ENCODE assay signal across 19 cellular contexts in the genomic region with DNA sequence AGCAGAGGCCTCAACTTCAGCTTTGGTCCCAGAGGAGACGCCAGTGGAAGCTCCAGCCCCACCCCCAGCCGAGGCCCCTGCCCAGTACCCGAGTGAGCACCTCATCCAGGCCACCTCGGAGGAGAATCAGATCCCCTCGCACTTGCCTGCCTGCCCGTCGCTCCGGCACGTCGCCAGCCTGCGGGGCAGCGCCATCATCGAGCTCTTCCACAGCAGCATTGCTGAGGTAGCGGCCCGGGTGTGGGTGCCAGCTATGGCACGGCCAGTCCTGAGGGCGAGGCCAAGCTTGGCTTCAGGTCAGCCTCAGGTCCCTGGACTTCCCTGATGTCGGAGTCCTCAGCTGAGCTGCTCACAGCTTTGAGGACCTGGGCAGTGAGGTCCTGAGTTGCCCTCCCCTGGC. TPM values are rescaled to one million over a fixed set of nuclear protein-coding genes. Genes with fewer than 3 reads are reported as not detected.
DNase-seq lines count a peak whose midpoint lies in the region; ATAC-seq and TF ChIP-seq lines count a peak whose summit lies in the region.
"Had no signal": no experiment of that assay in that cellular context is flagged by ENCODE, and none has a peak within 500 bp of the region (broad histone marks: within the 10 kb centered on the region; RNA-seq: fewer than 3 reads in every experiment).

No MANE protein-coding gene starts in this region.

- H3K36me3 ChIP-seq in left ventricle myocardium inferior (peaks cover 83% of the 10 kb centered on the region), right atrium auricular region (peaks cover 77% of the 10 kb centered on the region), esophagus squamous epithelium (peaks cover 51 to 91% (median 66%) of the 10 kb centered on the region in 3 donors), neuronal stem cell (replicated peaks in 1 of 2; ENCODE audit: control insufficient read depth in 2 of 2, insufficient read depth in 2 of 2, low read length in 2 of 2) (peaks cover 73 to 92% of the 10 kb centered on the region in 2 donors), upper lobe of right lung (peaks cover 75% of the 10 kb centered on the region)

- no peaks in the 10 kb centered on the region for H3K9me3 ChIP-seq in left ventricle myocardium inferior (replicated peaks)
- H3K9me3 ChIP-seq in right atrium auricular region: no peaks in the 10 kb centered on the region
- H3K9me3 ChIP-seq in esophagus squamous epithelium: no peaks in the 10 kb centered on the region
- no peaks in the 10 kb centered on the region for H3K9me3 ChIP-seq in neuronal stem cell (replicated peaks in 1 of 2; ENCODE audit: control insufficient read depth in 2 of 2, insufficient read depth in 1 of 2, low read depth in 1 of 2, low read length in 2 of 2)
- H3K9me3 ChIP-seq in upper lobe of right lung: no peaks in the 10 kb centered on the region
- H3K9me3 ChIP-seq in T-helper 17 cell (ENCODE audit: control insufficient read depth, low read length, poor library complexity, severe bottlenecking): no peaks in the 10 kb centered on the region

- peak overlapping the region; percentile 68 for H3K23ac ChIP-seq in neuronal stem cell (ENCODE audit: low read depth, low read length, poor library complexity)

- ATAC-seq in upper lobe of right lung (no peak), HG02885 (IDR thresholded peaks at IDR 0.05; ENCODE audit: poor library complexity, unreplicated experiment) (no peak), T-helper 17 cell (no peak)
- ATAC-seq: CD8-positive, alpha-beta T cell; GM12878; K562; Panc1 had no signal

- no peak overlapping the region for H4K8ac ChIP-seq in neuronal stem cell (ENCODE audit: low read depth, low read length)

- H4K91ac ChIP-seq in neuronal stem cell (ENCODE audit: low read depth, low read length, poor library complexity): no peak overlapping the region

- H3K4me3 ChIP-seq in left ventricle myocardium inferior: no peak overlapping the region
- no peak overlapping the region for H3K4me3 ChIP-seq in right atrium auricular region
- H3K4me3 ChIP-seq in esophagus squamous epithelium: no peak overlapping the region
- no peak overlapping the region for H3K4me3 ChIP-seq in neuronal stem cell (ENCODE audit: low read length in 2 of 2)
- H3K4me3 ChIP-seq in upper lobe of right lung: no peak overlapping the region
- H3K4me3 ChIP-seq: GM12878, K562 had no signal

- H3K27me3 Mint-ChIP-seq in T-helper 17 cell: no peaks in the 10 kb centered on the region

- H3K27me3 ChIP-seq in left ventricle myocardium inferior (ENCODE audit: low read depth) (no peaks in the 10 kb centered on the region), right atrium auricular region (no peaks in the 10 kb centered on the region), esophagus squamous epithelium (no peaks in the 10 kb centered on the region), neuronal stem cell (ENCODE audit: control insufficient read depth in 3 of 3, insufficient read depth in 3 of 3, low read depth in 1 of 3, low read length in 3 of 3) (no peaks in the 10 kb centered on the region), upper lobe of right lung (no peaks in the 10 kb centered on the region)

- H3K27ac ChIP-seq in left ventricle myocardium inferior (replicated peaks): peak overlapping the region; percentile 82
- no peak overlapping the region for H3K27ac ChIP-seq in right atrium auricular region
- peak overlapping the region in 3 of 4 donors; percentile 11 to 81 (median 72) for H3K27ac ChIP-seq in esophagus squamous epithelium
- H3K27ac ChIP-seq in neuronal stem cell (replicated peaks; ENCODE audit: low read length): no peak overlapping the region
- H3K27ac ChIP-seq in upper lobe of right lung: peak overlapping the region; percentile 76

- WGBS in esophagus squamous epithelium, 2 donors: 80 to 92% methylated on average over 1 to 5 of the region's 18 CpGs
- no CpG with 5 or more reads among the region's 18 CpGs for WGBS in neuronal stem cell (ENCODE audit: extremely low coverage in 2 of 2, insufficient read length in 2 of 2, insufficient replicate concordance in 1 of 2), 2 donors

- no peak overlapping the region for H2AK5ac ChIP-seq in neuronal stem cell (ENCODE audit: low read depth, low read length)

- H3K9ac ChIP-seq in neuronal stem cell (ENCODE audit: low read depth, low read length, poor library complexity): peak overlapping the region; percentile 32

- H3K36me3 Mint-ChIP-seq in T-helper 17 cell (ENCODE audit: low read depth): peaks cover 2% of the 10 kb centered on the region

- H3K4ac ChIP-seq in neuronal stem cell (ENCODE audit: low read length): no peak overlapping the region

- no peak overlapping the region for H2AFZ ChIP-seq in neuronal stem cell (ENCODE audit: low read length)

- H3K4me3 Mint-ChIP-seq in T-helper 17 cell: no peak overlapping the region
- H3K4me3 Mint-ChIP-seq: CD8-positive, alpha-beta T cell had no signal

- no peak overlapping the region for H3K14ac ChIP-seq in neuronal stem cell (ENCODE audit: low read length)

- no peak overlapping the region for H2BK12ac ChIP-seq in neuronal stem cell (ENCODE audit: low read length)

- TF ChIP-seq CTCF in left ventricle myocardium inferior (IDR thresholded peaks at IDR 0.05; ENCODE audit: borderline replicate concordance) (no peak), right atrium auricular region (IDR thresholded peaks at IDR 0.05) (no peak), esophagus squamous epithelium (IDR thresholded peaks at IDR 0.05) (no peak), upper lobe of right lung (IDR thresholded peaks at IDR 0.05) (no peak)

- DNase-seq in left ventricle myocardium inferior: no peak
- no peak for DNase-seq in right atrium auricular region (ENCODE audit: low spot score)
- DNase-seq in esophagus squamous epithelium (lab: John Stamatoyannopoulos, UW): no peak
- no peak for DNase-seq in neuronal stem cell (ENCODE audit: low spot score)
- no peak for DNase-seq in upper lobe of right lung
- no peak for DNase-seq in effector CD4-positive, alpha-beta T cell
- no peak for DNase-seq in T-helper 17 cell
- DNase-seq: CD8-positive, alpha-beta T cell; DMS53; EL; GOT3; NCI-H1105; NCI-H2081; NCI-H446 treated with DMSO at 0.1 percent for 48 hours had no signal

- no peak overlapping the region for H3K4me2 ChIP-seq in neuronal stem cell (ENCODE audit: insufficient read depth, low read length, poor library complexity, severe bottlenecking)

- no peak overlapping the region for H2BK120ac ChIP-seq in neuronal stem cell (ENCODE audit: low read depth, low read length)

- no peak overlapping the region for H2BK5ac ChIP-seq in neuronal stem cell (ENCODE audit: low read length)

- H3K27ac Mint-ChIP-seq in T-helper 17 cell: no peak overlapping the region
- H3K27ac Mint-ChIP-seq: CD8-positive, alpha-beta T cell had no signal

- peaks cover under 1% of the 10 kb centered on the region for H3K79me1 ChIP-seq in neuronal stem cell (ENCODE audit: low read depth, low read length)

- TF ChIP-seq POLR2A in esophagus squamous epithelium (IDR thresholded peaks at IDR 0.05): no peak

- peaks cover 76% of the 10 kb centered on the region for H3K4me1 ChIP-seq in left ventricle myocardium inferior
- H3K4me1 ChIP-seq in right atrium auricular region: peaks cover 0 to 60% of the 10 kb centered on the region in 2 donors
- H3K4me1 ChIP-seq in esophagus squamous epithelium: peaks cover 9 to 74% (median 41%) of the 10 kb centered on the region in 3 donors
- H3K4me1 ChIP-seq in neuronal stem cell (ENCODE audit: control insufficient read depth in 2 of 2, insufficient read depth in 1 of 2, low read depth in 1 of 2, low read length in 2 of 2): peaks cover 5 to 6% of the 10 kb centered on the region in 2 donors
- peaks cover 43% of the 10 kb centered on the region for H3K4me1 ChIP-seq in upper lobe of right lung

- no peak overlapping the region for H3K18ac ChIP-seq in neuronal stem cell (ENCODE audit: low read length)

- intact Hi-C loops in left ventricle myocardium inferior (cut with micrococcal nuclease) (no loop called here), esophagus squamous epithelium (cut with DNase I) (no loop called here), upper lobe of right lung (cut with DNase I) (no loop called here)

- no peak overlapping the region for H2BK15ac ChIP-seq in neuronal stem cell (ENCODE audit: low read length)

- H3K4me1 Mint-ChIP-seq in T-helper 17 cell: peaks cover 7% of the 10 kb centered on the region

RNA-seq across cellular contexts. Expression of gene STAB1, which starts 5.7 kb away (rescaled TPM):
- total RNA-seq in left ventricle myocardium inferior: 67.2 TPM
- 10 to 100 TPM; 46.5 to 62.6 TPM for total RNA-seq in right atrium auricular region
- total RNA-seq in esophagus squamous epithelium: 10 to 100 TPM in 3 of 4 donors, 1 to 10 TPM in 1; 5.6 to 69.4 (median 32.3) TPM
- polyA plus RNA-seq in neuronal stem cell (2013, experiment 1 of 2): 0.10 TPM
- 0.03 TPM for polyA plus RNA-seq in neuronal stem cell (2013, experiment 2 of 2)
- 152 TPM for total RNA-seq in upper lobe of right lung
- total RNA-seq in T-helper 17 cell: 1 to 10 TPM; 1.7 to 4.9 TPM
- polyA plus RNA-seq: GM12878 had no signal

RNA-seq across cellular contexts. Expression of gene NISCH, which starts 34.0 kb away (rescaled TPM):
- total RNA-seq in left ventricle myocardium inferior: 44.3 TPM
- 10 to 100 TPM; 29.2 to 49.6 TPM for total RNA-seq in right atrium auricular region
- 10 to 100 TPM; 33.6 to 82.2 (median 40.6) TPM for total RNA-seq in esophagus squamous epithelium
- 58.8 TPM for polyA plus RNA-seq in neuronal stem cell (2013, experiment 1 of 2)
- polyA plus RNA-seq in neuronal stem cell (2013, experiment 2 of 2): 58.4 TPM
- total RNA-seq in upper lobe of right lung: 94.6 TPM
- 100 to 1,000 TPM; 121 to 146 TPM for total RNA-seq in T-helper 17 cell

RNA-seq across cellular contexts. Expression of gene TNNC1, which starts 35.6 kb away (rescaled TPM):
- 8,962 TPM for total RNA-seq in left ventricle myocardium inferior
- total RNA-seq in right atrium auricular region: 1,000 to 10,000 TPM; 4,697 to 8,249 TPM
- total RNA-seq in esophagus squamous epithelium: 1 to 10 TPM in 1 of 4 donors, not detected in 3; 4.1 TPM
- polyA plus RNA-seq in neuronal stem cell (2013, experiment 1 of 2): 7.4 TPM
- polyA plus RNA-seq in neuronal stem cell (2013, experiment 2 of 2): 6.4 TPM
- 88.9 TPM for total RNA-seq in upper lobe of right lung
- total RNA-seq in T-helper 17 cell: 1 to 10 TPM; 3.7 to 3.8 TPM

RNA-seq across cellular contexts. Expression of gene NT5DC2, which starts 44.2 kb away (rescaled TPM):
- total RNA-seq in left ventricle myocardium inferior (69.3 TPM), right atrium auricular region (100 to 1,000 TPM in 1 of 2 donors, 10 to 100 TPM in 1; 94.0 to 146 TPM), esophagus squamous epithelium (10 to 100 TPM; 58.9 to 79.5 (median 70.2) TPM), upper lobe of right lung (39.7 TPM), T-helper 17 cell (1 to 10 TPM; 2.3 to 2.5 TPM)
- polyA plus RNA-seq in neuronal stem cell (2013, experiment 1 of 2): 246 TPM
- polyA plus RNA-seq in neuronal stem cell (2013, experiment 2 of 2): 233 TPM

RNA-seq across cellular contexts. Expression of gene SEMA3G, which starts 44.5 kb away (rescaled TPM):
- total RNA-seq in left ventricle myocardium inferior: 9.2 TPM
- 10 to 100 TPM; 11.8 to 12.6 TPM for total RNA-seq in right atrium auricular region
- 1 to 10 TPM in 3 of 4 donors, under 1 TPM in 1; 0.34 to 9.8 (median 3.4) TPM for total RNA-seq in esophagus squamous epithelium
- polyA plus RNA-seq in neuronal stem cell (2013, experiment 1 of 2): 0.77 TPM
- polyA plus RNA-seq in neuronal stem cell (2013, experiment 2 of 2): 0.87 TPM
- 27.6 TPM for total RNA-seq in upper lobe of right lung
- total RNA-seq in T-helper 17 cell: 1 to 10 TPM; 1.5 to 2.3 TPM
- total RNA-seq: GM12878 had no signal
- polyA plus RNA-seq: BJ, K562 had no signal

Comparison
In these comparisons a context has a peak if more than half of its experiments do, and no peak if none do; other contexts are left out.
1. H3K27ac ChIP-seq: peak in left ventricle myocardium inferior (single experiment), esophagus squamous epithelium (3 of 4) and upper lobe of right lung (single experiment); none in right atrium auricular region (0 of 2) and neuronal stem cell (single experiment).
2. RNA of gene TNNC1, which starts 35.6 kb away (total RNA-seq): 8,962 TPM in left ventricle myocardium inferior (single experiment) and 4,697 to 8,249 TPM in right atrium auricular region; 88.9 TPM in upper lobe of right lung (single experiment), 3.7 to 3.8 TPM in T-helper 17 cell and 4.1 TPM in esophagus squamous epithelium; every median in the first group is over 10 times any median in the second.